24 cellular contexts compared by ENCODE assay signal in the genomic region with DNA sequence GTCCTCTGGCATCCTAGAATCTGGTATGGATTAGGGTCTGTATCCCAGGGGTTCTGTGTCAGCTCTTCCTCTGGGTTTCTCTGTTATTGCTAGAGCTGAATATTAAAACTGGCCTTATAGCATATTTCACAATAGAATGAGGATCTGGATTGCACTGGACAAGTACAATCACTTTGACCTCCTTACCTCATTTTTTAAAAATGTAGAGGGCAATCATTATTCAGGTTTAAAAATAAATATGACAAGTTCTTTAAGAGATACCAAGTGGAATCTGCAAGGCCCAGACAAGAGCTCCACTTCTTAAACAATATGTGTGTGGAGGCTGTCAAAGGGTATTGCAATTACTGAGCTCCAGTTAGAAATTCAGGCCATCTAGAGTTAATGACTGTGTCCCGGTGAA. TPM values are rescaled to one million over a fixed set of nuclear protein-coding genes. Genes with fewer than 3 reads are reported as not detected.
DNase-seq lines count a peak whose midpoint lies in the region; ATAC-seq and TF ChIP-seq lines count a peak whose summit lies in the region.
"Had no signal": no experiment of that assay in that cellular context is flagged by ENCODE, and none has a peak within 500 bp of the region (broad histone marks: within the 10 kb centered on the region; RNA-seq: fewer than 3 reads in every experiment).

No MANE protein-coding gene starts in this region.

- in situ Hi-C loops in GM23248 (cut with MboI): no loop called here

- H4K20me1 ChIP-seq in GM23248 (ENCODE audit: insufficient read depth): no peaks in the 10 kb centered on the region

- DNase-seq in GM23248 (no peak), adipocyte (ENCODE audit: low read depth) (peak; percentile 67), cardiac muscle cell (ENCODE audit: low read depth in 1 of 2, low spot score in 1 of 2) (peak in 1 of 2 donors; percentile 56), esophagus muscularis mucosa (ENCODE audit: extremely low spot score) (no peak), NK-92 (lab: John Stamatoyannopoulos, UW; ENCODE audit: unreplicated experiment) (no peak), NCI-H1930 (lab: John Stamatoyannopoulos, UW) (no peak)
- DNase-seq: activated naive CD4-positive, alpha-beta T cell treated with anti-CD3 and anti-CD28 coated beads, Interleukin-2, amount 10 ng/mL, durations not matched to agents 7 days and 5 days; aorta; midbrain; NCI-H2171 treated with DMSO at 0.1 percent for 48 hours; OCI-M1; SHP77; small intestine; stimulated activated CD4-positive, alpha-beta T cell treated with anti-CD3 and anti-CD28 coated beads, Interleukin-4, amount 100 ng/mL, for 1 hour; stimulated activated naive CD4-positive, alpha-beta T cell; T-cell; testis had no signal

- H3K9me3 ChIP-seq in GM23248 (ENCODE audit: low read depth) (no peaks in the 10 kb centered on the region), adipocyte (ENCODE audit: control insufficient read depth, low read length) (no peaks in the 10 kb centered on the region), cardiac muscle cell (ENCODE audit: low read depth) (no peaks in the 10 kb centered on the region), esophagus muscularis mucosa (no peaks in the 10 kb centered on the region)
- H3K9me3 ChIP-seq: gastroesophageal sphincter, testis had no signal

- H2AFZ ChIP-seq in GM23248: peak overlapping the region; percentile 35; the same call in 1 of the 2 replicates

- H3K27ac Mint-ChIP-seq in nephron: peak overlapping the region in 1 of 3 experiments; percentile 37
- H3K27ac Mint-ChIP-seq: activated naive CD4-positive, alpha-beta T cell treated with anti-CD3 and anti-CD28 coated beads, Interleukin-2, amount 10 ng/mL, durations not matched to agents 7 days and 5 days; T-cell had no signal

- TF ChIP-seq EP300 in esophagus muscularis mucosa (IDR thresholded peaks at IDR 0.05): no peak

- TF ChIP-seq POLR2A in esophagus muscularis mucosa (IDR thresholded peaks at IDR 0.05; ENCODE audit: low read depth): no peak

- no peaks in the 10 kb centered on the region; the same call in 1 of the 2 replicates for H3F3A ChIP-seq in GM23248 (ENCODE audit: insufficient read depth)

- no peaks in the 10 kb centered on the region for H3K36me3 Mint-ChIP-seq in nephron (ENCODE audit: low read depth)
- H3K36me3 Mint-ChIP-seq: activated naive CD4-positive, alpha-beta T cell treated with anti-CD3 and anti-CD28 coated beads, Interleukin-2, amount 10 ng/mL, durations not matched to agents 7 days and 5 days; CD14-positive monocyte; T-cell had no signal

- H3K9ac ChIP-seq in GM23248 (no peak overlapping the region), adipocyte (ENCODE audit: low read length) (peak overlapping the region; percentile 79)

- WGBS in GM23248 (ENCODE audit: low coverage in 1 of 2, low lambda C conversion rate in 2 of 2, missing lambda C conversion rate in 2 of 2), 2 experiments: 9 to 43% methylated on average over 1 of the region's 1 CpG
- WGBS in esophagus muscularis mucosa: 88% methylated on average over 1 of the region's 1 CpG

- H3K36me3 ChIP-seq in GM23248 (ENCODE audit: low read depth): no peaks in the 10 kb centered on the region
- no peaks in the 10 kb centered on the region for H3K36me3 ChIP-seq in adipocyte (ENCODE audit: control insufficient read depth, insufficient read depth, low read length, severe bottlenecking)
- no peaks in the 10 kb centered on the region for H3K36me3 ChIP-seq in cardiac muscle cell
- no peaks in the 10 kb centered on the region for H3K36me3 ChIP-seq in esophagus muscularis mucosa
- H3K36me3 ChIP-seq: gastroesophageal sphincter had no signal

- intact Hi-C loops in esophagus muscularis mucosa (cut with DNase I): no loop called here

- no peak overlapping the region for H3K4me2 ChIP-seq in GM23248 (ENCODE audit: unreplicated experiment)

- TF ChIP-seq CTCF in cardiac muscle cell (IDR thresholded peaks at IDR 0.05; ENCODE audit: low read depth, low read length): no peak
- TF ChIP-seq CTCF in nephron (IDR thresholded peaks at IDR 0.05; ENCODE audit: unreplicated experiment in 3 of 3): no peak
- no peak for TF ChIP-seq CTCF in esophagus muscularis mucosa (IDR thresholded peaks at IDR 0.05)

- peaks cover 7% of the 10 kb centered on the region for H3K4me1 ChIP-seq in GM23248 (ENCODE audit: insufficient read depth)
- peaks cover 38% of the 10 kb centered on the region for H3K4me1 ChIP-seq in adipocyte (ENCODE audit: control insufficient read depth, insufficient read depth, low read length)
- peaks cover 18% of the 10 kb centered on the region for H3K4me1 ChIP-seq in cardiac muscle cell (ENCODE audit: low read depth)
- no peaks in the 10 kb centered on the region for H3K4me1 ChIP-seq in esophagus muscularis mucosa
- H3K4me1 ChIP-seq: gastroesophageal sphincter, testis had no signal

- H3K4me1 Mint-ChIP-seq in nephron: peaks cover 35% of the 10 kb centered on the region
- H3K4me1 Mint-ChIP-seq: central memory CD8-positive, alpha-beta T cell had no signal

- no peak for ATAC-seq in HG02678 (IDR thresholded peaks at IDR 0.05; ENCODE audit: unreplicated experiment)
- ATAC-seq: gastroesophageal sphincter, T-cell had no signal

- H3K27me3 ChIP-seq in GM23248 (replicated peaks; ENCODE audit: insufficient read depth): no peaks in the 10 kb centered on the region
- H3K27me3 ChIP-seq in adipocyte (replicated peaks; ENCODE audit: control insufficient read depth, insufficient read depth, low read length): no peaks in the 10 kb centered on the region
- H3K27me3 ChIP-seq in cardiac muscle cell: no peaks in the 10 kb centered on the region
- H3K27me3 ChIP-seq in esophagus muscularis mucosa: no peaks in the 10 kb centered on the region
- H3K27me3 ChIP-seq: gastroesophageal sphincter, testis had no signal

- H3K9me3 Mint-ChIP-seq in nephron: no peaks in the 10 kb centered on the region
- H3K9me3 Mint-ChIP-seq: activated naive CD4-positive, alpha-beta T cell treated with anti-CD3 and anti-CD28 coated beads, Interleukin-2, amount 10 ng/mL, durations not matched to agents 7 days and 5 days; CD14-positive monocyte; central memory CD8-positive, alpha-beta T cell; T-cell had no signal

- no peaks in the 10 kb centered on the region for H3K27me3 Mint-ChIP-seq in nephron (ENCODE audit: low read depth)

- H3K27ac ChIP-seq in GM23248 (no peak overlapping the region), cardiac muscle cell (peak overlapping the region; percentile 99), esophagus muscularis mucosa (replicated peaks in 1 of 4) (no peak overlapping the region)
- H3K27ac ChIP-seq: epithelial cell of prostate, gastroesophageal sphincter, testis had no signal

- H3K4me3 ChIP-seq in GM23248: no peak overlapping the region
- H3K4me3 ChIP-seq in adipocyte (ENCODE audit: low read length): peak overlapping the region; percentile 73
- peak overlapping the region; percentile 67 for H3K4me3 ChIP-seq in cardiac muscle cell
- no peak overlapping the region for H3K4me3 ChIP-seq in esophagus muscularis mucosa
- H3K4me3 ChIP-seq: gastroesophageal sphincter, testis had no signal

- H3K79me2 ChIP-seq in GM23248 (ENCODE audit: insufficient read depth): no peaks in the 10 kb centered on the region

- no peaks in the 10 kb centered on the region for H3K9me2 ChIP-seq in GM23248 (ENCODE audit: insufficient read depth)

- H3K4me3 Mint-ChIP-seq in nephron: peak overlapping the region; percentile 55 to 96 (median 80)
- H3K4me3 Mint-ChIP-seq: activated naive CD4-positive, alpha-beta T cell treated with anti-CD3 and anti-CD28 coated beads, Interleukin-2, amount 10 ng/mL, durations not matched to agents 7 days and 5 days; CD14-positive monocyte; central memory CD8-positive, alpha-beta T cell; T-cell had no signal

RNA-seq across cellular contexts. Expression of gene PALLD, which starts 1.4 kb away (rescaled TPM):
- total RNA-seq in GM23248 (2014; rRNA removed; shearing (Covaris generic)): 14.5 and 17.9 TPM in 2 replicates
- polyA plus RNA-seq in GM23248 (2016; fragmentation: Nextera tagmentation; extraction: Ambion mirVana): 30.5 and 30.6 TPM in 2 replicates
- 131 and 178 TPM in 2 replicates for total RNA-seq in cardiac muscle cell
- polyA plus RNA-seq in cardiac muscle cell: 157 and 225 TPM in 2 replicates
- total RNA-seq in esophagus muscularis mucosa: 1,000 to 10,000 TPM; 1,903 to 3,507 (median 2,130) TPM

RNA-seq across cellular contexts. Expression of gene DDX60L, which starts 18.0 kb away (rescaled TPM):
- total RNA-seq in GM23248 (2014; rRNA removed; shearing (Covaris generic)): 6.3 and 15.8 TPM in 2 replicates
- polyA plus RNA-seq in GM23248 (2016; fragmentation: Nextera tagmentation; extraction: Ambion mirVana) (8.7 and 9.6 TPM in 2 replicates), cardiac muscle cell (1.3 and 6.1 TPM in 2 replicates)
- total RNA-seq in cardiac muscle cell (0.99 and 2.1 TPM in 2 replicates), esophagus muscularis mucosa (10 to 100 TPM in 1 of 4 donors, 1 to 10 TPM in 3; 6.5 to 11.1 (median 9.1) TPM)
- polyA plus RNA-seq: neural cell had no signal

Comparison
In these comparisons a context has a peak if more than half of its experiments do, and no peak if none do; other contexts are left out.
1. H3K4me3 ChIP-seq: peak in adipocyte (single experiment) and cardiac muscle cell (single experiment); none in GM23248 (single experiment) and esophagus muscularis mucosa (0 of 4).
2. RNA of gene PALLD, which starts 1.4 kb away (total RNA-seq): 1,903 to 3,507 TPM in esophagus muscularis mucosa; 131 to 178 TPM in cardiac muscle cell and 14.5 to 17.9 TPM in GM23248; every median in the first group is over 10 times any median in the second.